Comparison of ENCODE assay signal across 20 cellular contexts in the genomic region with DNA sequence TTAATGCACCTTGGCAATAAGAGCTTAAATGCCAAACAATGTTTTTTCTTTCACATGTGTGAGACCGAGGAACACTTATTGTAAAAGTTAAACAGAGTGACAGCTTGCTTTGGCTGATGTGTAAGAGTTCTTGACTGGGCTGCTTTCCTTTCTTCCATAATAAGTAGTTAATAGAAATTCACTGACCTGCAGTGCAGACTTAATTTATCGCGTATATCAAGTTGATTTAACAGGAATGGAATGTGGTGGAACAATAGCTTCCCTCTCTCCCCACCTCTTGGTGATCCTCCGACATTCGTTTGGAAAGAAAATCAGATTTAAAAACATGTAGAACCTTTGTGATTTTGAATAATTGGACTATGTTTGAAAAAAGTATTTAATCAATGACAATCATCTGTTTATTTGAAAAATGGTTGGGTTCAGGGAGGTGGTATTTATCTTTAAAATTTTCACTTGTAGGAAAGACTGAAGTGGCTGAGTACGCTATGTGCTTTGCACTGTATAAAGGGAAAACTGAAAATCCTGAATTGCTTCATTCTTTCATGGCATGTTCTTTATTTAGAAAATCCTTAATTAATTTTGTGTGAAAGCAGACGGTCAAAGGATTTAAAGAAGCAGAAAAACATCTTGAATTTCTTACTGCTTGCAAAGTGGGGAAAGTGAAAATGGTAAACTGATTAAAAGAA.
DNase-seq lines count a peak whose midpoint lies in the region; ATAC-seq and TF ChIP-seq lines count a peak whose summit lies in the region.
"Had no signal": no experiment of that assay in that cellular context is flagged by ENCODE, and none has a peak within 500 bp of the region (broad histone marks: within the 10 kb centered on the region; RNA-seq: fewer than 3 reads in every experiment).

No MANE protein-coding gene starts in this region.

- no peak overlapping the region for H2AK5ac ChIP-seq in neuronal stem cell (ENCODE audit: low read depth, low read length)

- no peak overlapping the region for H3K4ac ChIP-seq in neuronal stem cell (ENCODE audit: low read length)

- H3K27me3 ChIP-seq in hepatocyte (no peaks in the 10 kb centered on the region), neuronal stem cell (ENCODE audit: control insufficient read depth in 3 of 3, insufficient read depth in 3 of 3, low read depth in 1 of 3, low read length in 3 of 3) (no peaks in the 10 kb centered on the region)
- H3K27me3 ChIP-seq: brain microvascular endothelial cell had no signal

- no peak overlapping the region for H3K14ac ChIP-seq in neuronal stem cell (ENCODE audit: low read length)

- DNase-seq in EH (ENCODE audit: low read depth) (peak; percentile 0), astrocyte of the spinal cord (ENCODE audit: low read depth, low spot score) (peak; percentile 29), hepatocyte (ENCODE audit: low spot score) (no peak), neuronal stem cell (ENCODE audit: low spot score) (peak; percentile 23), GDM1 (lab: John Stamatoyannopoulos, UW) (no peak), NCI-H1436 treated with DMSO at 0.1 percent for 48 hours (lab: John Stamatoyannopoulos, UW) (no peak), NCI-H82 treated with DMSO at 0.1 percent for 48 hours (lab: John Stamatoyannopoulos, UW; ENCODE audit: unreplicated experiment) (no peak)
- DNase-seq: activated gamma-delta T cell treated with Interleukin-2 at 50 U/mL for 16 hours; brain microvascular endothelial cell; effector CD8-positive, alpha-beta T cell; HCEC 1CT; naive thymus-derived CD8-positive, alpha-beta T cell; NCI-H1105; stimulated activated naive CD8-positive, alpha-beta T cell treated with anti-CD3 and anti-CD28 coated beads, Interleukin-15, Interleukin-2, amounts not matched to agents 100 U/mL and 50 U/mL, for 24 hours; WERI-Rb-1 had no signal

- no peak for ATAC-seq in HG03108 (IDR thresholded peaks at IDR 0.05; ENCODE audit: unreplicated experiment)
- ATAC-seq: K562; left lobe of liver; naive thymus-derived CD8-positive, alpha-beta T cell; stimulated activated naive CD8-positive, alpha-beta T cell treated with anti-CD3 and anti-CD28 coated beads, Interleukin-15, Interleukin-2, amounts not matched to agents 100 U/mL and 50 U/mL, for 24 hours had no signal

- TF ChIP-seq CTCF in astrocyte of the spinal cord (IDR thresholded peaks at IDR 0.05; ENCODE audit: low read depth, low read length), result no peak
- TF ChIP-seq CTCF in hepatocyte (IDR thresholded peaks at IDR 0.05; ENCODE audit: poor library complexity), result no peak

- no peaks in the 10 kb centered on the region for H3K36me3 ChIP-seq in hepatocyte (replicated peaks; ENCODE audit: insufficient read depth, low read depth)
- no peaks in the 10 kb centered on the region for H3K36me3 ChIP-seq in neuronal stem cell (replicated peaks in 1 of 2; ENCODE audit: control insufficient read depth in 2 of 2, insufficient read depth in 2 of 2, low read length in 2 of 2)
- H3K36me3 ChIP-seq: brain microvascular endothelial cell, WERI-Rb-1 had no signal

- H2BK12ac ChIP-seq in neuronal stem cell (ENCODE audit: low read length), result no peak overlapping the region

- H3K9me3 ChIP-seq in hepatocyte (ENCODE audit: low read depth) (no peaks in the 10 kb centered on the region), neuronal stem cell (replicated peaks in 1 of 2; ENCODE audit: control insufficient read depth in 2 of 2, insufficient read depth in 1 of 2, low read depth in 1 of 2, low read length in 2 of 2) (no peaks in the 10 kb centered on the region)

- H3K27ac ChIP-seq in hepatocyte, result peak overlapping the region; percentile 78
- peak overlapping the region; percentile 78 for H3K27ac ChIP-seq in neuronal stem cell (replicated peaks; ENCODE audit: low read length)
- H3K27ac ChIP-seq: brain microvascular endothelial cell, SK-N-MC, WERI-Rb-1 had no signal

- no peak overlapping the region for H3K9ac ChIP-seq in neuronal stem cell (ENCODE audit: low read depth, low read length, poor library complexity)

- no peaks in the 10 kb centered on the region for H3K79me2 ChIP-seq in hepatocyte

- H2AFZ ChIP-seq in hepatocyte, result peak overlapping the region; percentile 1
- H2AFZ ChIP-seq in neuronal stem cell (ENCODE audit: low read length), result peak overlapping the region; percentile 81

- H3K79me1 ChIP-seq in neuronal stem cell (ENCODE audit: low read depth, low read length), result no peaks in the 10 kb centered on the region

- no peak overlapping the region for H3K4me3 ChIP-seq in astrocyte of the spinal cord (ENCODE audit: low read depth, low read length)
- no peak overlapping the region for H3K4me3 ChIP-seq in hepatocyte
- H3K4me3 ChIP-seq in neuronal stem cell (ENCODE audit: low read length in 2 of 2), result no peak overlapping the region
- H3K4me3 ChIP-seq: K562, SK-N-MC, skin epidermis had no signal

- no peaks in the 10 kb centered on the region for H4K20me1 ChIP-seq in hepatocyte (ENCODE audit: insufficient read depth, poor library complexity, severe bottlenecking)

- no peak overlapping the region for H2BK15ac ChIP-seq in neuronal stem cell (ENCODE audit: low read length)

- no peak overlapping the region for H3K18ac ChIP-seq in neuronal stem cell (ENCODE audit: low read length)

- H2BK5ac ChIP-seq in neuronal stem cell (ENCODE audit: low read length), result no peak overlapping the region

- WGBS in hepatocyte (ENCODE audit: low lambda C conversion rate, missing lambda C conversion rate), result 64% methylated on average over 7 of the region's 7 CpGs
- WGBS in neuronal stem cell (ENCODE audit: extremely low coverage in 2 of 2, insufficient read length in 2 of 2, insufficient replicate concordance in 1 of 2), 2 donors, result no CpG with 5 or more reads among the region's 7 CpGs

- H4K91ac ChIP-seq in neuronal stem cell (ENCODE audit: low read depth, low read length, poor library complexity), result no peak overlapping the region

- H3K23ac ChIP-seq in neuronal stem cell (ENCODE audit: low read depth, low read length, poor library complexity), result no peak overlapping the region

- H3K4me1 ChIP-seq in hepatocyte (ENCODE audit: insufficient read depth) (no peaks in the 10 kb centered on the region), neuronal stem cell (ENCODE audit: control insufficient read depth in 2 of 2, insufficient read depth in 1 of 2, low read depth in 1 of 2, low read length in 2 of 2) (peaks cover 6 to 17% of the 10 kb centered on the region in 2 donors)

- H3K4me2 ChIP-seq in hepatocyte (peak overlapping the region; percentile 14), neuronal stem cell (ENCODE audit: insufficient read depth, low read length, poor library complexity, severe bottlenecking) (no peak overlapping the region)

- in situ Hi-C loops in astrocyte of the spinal cord (cut with HindIII; ENCODE audit: low sequenced_read_pairs), result no loop called here

- H2BK120ac ChIP-seq in neuronal stem cell (ENCODE audit: low read depth, low read length), result no peak overlapping the region

- no peaks in the 10 kb centered on the region for H3K9me2 ChIP-seq in hepatocyte (replicated peaks; ENCODE audit: insufficient read depth)

- H4K8ac ChIP-seq in neuronal stem cell (ENCODE audit: low read depth, low read length), result no peak overlapping the region

Comparison
In these comparisons a context has a peak if more than half of its experiments do, and no peak if none do; other contexts are left out.
1. DNase-seq: peak in EH (single experiment), astrocyte of the spinal cord (single experiment) and neuronal stem cell (single experiment); none in hepatocyte (single experiment), GDM1 (single experiment), NCI-H1436 treated with DMSO at 0.1 percent for 48 hours (single experiment) and NCI-H82 treated with DMSO at 0.1 percent for 48 hours (single experiment).